1 cellular context compared by ENCODE assay signal in the genomic region with DNA sequence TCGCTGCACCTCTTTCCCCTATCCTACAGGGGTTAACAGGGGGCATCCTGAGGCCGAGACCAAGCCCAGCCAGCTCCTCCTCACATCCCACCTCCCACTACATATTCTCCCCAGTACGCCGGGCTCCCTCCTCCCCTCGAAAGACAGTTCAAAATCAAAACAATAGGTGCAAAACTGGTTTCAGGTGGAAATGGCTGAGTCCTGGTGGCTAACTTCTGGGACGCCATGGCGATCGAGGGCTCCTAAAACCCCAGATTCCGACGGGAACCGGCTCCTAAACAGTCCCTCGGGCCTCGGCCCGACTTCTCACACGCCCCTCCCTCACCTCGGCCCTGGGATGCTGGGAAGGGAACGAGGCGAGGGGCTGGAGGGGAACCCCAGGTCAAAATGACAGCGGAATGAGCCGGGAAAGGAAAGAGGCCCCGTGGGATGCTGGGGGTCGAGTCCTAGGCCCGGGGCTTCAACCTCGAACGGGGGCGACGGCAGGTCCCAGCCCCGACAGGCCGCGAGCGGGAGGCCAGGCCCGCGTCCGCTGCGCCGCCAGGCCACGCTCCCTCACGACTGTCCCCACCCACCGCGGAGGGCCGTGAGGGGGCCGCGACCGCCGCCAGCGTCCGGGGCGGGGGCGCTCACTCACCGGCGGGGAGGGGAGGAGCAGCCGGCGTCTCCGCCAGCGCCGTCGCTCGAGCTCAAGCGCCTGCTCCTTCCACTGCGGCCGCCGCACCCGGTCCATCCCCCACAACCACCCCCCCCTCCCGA.
TF ChIP-seq lines count a peak whose summit lies in the region.

No MANE protein-coding gene starts in this region.

TF ChIP-seq in HepG2, 621 proteins besides CTCF, POLR2A, EP300 and RAD21 (continued from another document):
- TF ChIP-seq CHD4 (IDR thresholded peaks at IDR 0.05; ENCODE audit: borderline replicate concordance, low read length): no peak
TF ChIP-seq in HepG2: peak in this region for 150.
